1 cellular context compared by ENCODE assay signal in the genomic region with DNA sequence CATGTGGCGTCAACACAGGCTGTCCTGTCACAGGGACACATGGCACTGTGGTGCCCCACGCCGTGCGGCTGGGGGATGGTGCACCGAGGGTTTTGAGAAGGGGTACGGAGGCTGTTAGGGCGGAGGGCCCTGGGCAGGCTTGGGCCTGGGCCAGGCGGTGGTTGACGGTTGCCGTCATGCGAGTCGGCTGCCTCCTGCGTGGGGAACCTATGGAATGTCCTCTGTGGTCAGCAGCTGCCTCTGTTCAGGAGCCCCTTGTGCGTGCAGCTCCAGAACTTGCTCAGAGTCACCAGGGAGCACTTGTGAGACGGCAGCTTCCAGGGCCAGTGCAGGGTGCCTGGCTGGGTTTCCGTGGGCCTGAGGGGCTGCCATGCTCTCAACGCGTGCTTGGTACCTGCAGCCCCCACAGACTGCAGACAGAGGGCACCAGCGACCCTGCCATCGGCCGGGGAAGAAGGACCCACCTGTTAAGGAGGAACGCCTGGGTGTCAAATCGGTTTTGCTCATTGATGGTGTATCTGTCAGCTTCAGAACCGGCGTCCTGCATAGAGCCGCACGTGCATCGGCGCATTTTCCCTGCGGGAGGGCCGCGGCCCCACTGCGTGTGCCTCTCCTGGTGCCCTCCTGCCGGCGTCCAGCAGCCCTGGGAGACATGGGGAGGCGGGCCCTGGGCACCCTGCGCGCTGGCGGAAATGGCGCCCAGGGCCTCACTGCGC.
TF ChIP-seq lines count a peak whose summit lies in the region.

No MANE protein-coding gene starts in this region.

TF ChIP-seq in H1, 55 proteins besides CTCF, POLR2A, EP300 and RAD21:
- TF ChIP-seq KDM4A (IDR thresholded peaks at IDR 0.05; ENCODE audit: low read depth, low read length, severe bottlenecking) (no peak), SIN3A (conservative IDR thresholded peaks at IDR 0.05 in 1 of 2, IDR thresholded peaks at IDR 0.05 in 1 of 2; ENCODE audit: low read depth in 1 of 2, low read length in 2 of 2) (0 out of 4 replicates have a peak, but pooled peaks of 1 of the 2 experiments have one; percentile 22), JUN (IDR thresholded peaks at IDR 0.05; ENCODE audit: low read depth, low read length) (no peak), POLR2AphosphoS5 (IDR thresholded peaks at IDR 0.05; ENCODE audit: low read depth, low read length) (no peak)
- TF ChIP-seq, protein P1, sequence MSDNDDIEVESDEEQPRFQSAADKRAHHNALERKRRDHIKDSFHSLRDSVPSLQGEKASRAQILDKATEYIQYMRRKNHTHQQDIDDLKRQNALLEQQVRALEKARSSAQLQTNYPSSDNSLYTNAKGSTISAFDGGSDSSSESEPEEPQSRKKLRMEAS (IDR thresholded peaks at IDR 0.05) = peak; percentile 76
